In the genomic region with DNA sequence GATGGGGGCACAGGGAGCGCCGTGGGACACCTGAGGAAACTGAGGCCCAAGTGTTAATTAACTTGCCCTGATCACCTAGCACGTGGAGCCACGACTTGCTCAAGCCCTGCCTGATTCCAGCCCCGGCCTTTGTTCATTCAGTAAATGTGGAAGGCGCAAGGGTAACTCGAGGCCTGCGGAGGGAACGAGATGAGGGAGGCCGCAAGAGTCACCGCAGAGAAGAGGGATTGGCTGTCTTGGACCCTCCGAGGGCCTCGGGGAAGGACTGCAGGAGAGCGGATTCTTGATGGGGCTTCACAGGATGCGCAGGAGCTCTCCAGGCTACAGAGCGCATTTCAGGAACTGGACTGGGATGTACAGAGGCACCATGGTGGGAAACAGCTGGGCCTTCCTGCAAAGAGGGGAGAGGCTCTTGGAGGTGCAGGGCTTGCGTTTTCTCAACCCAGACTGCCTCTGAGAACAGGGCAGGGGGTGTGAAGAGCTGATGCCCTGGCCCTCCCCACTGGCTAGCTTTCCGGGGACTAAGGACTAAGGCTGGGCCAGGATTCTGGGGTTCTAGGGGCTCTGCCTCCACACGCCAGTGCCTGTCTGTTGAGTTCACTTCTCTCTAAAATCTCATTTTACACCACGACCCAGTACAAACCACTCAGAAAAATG, we compare ENCODE assay signal across 9 cellular contexts. TPM values are rescaled to one million over a fixed set of nuclear protein-coding genes. Genes with fewer than 3 reads are reported as not detected.
DNase-seq lines count a peak whose midpoint lies in the region; ATAC-seq and TF ChIP-seq lines count a peak whose summit lies in the region.
"Had no signal": no experiment of that assay in that cellular context is flagged by ENCODE, and none has a peak within 500 bp of the region (broad histone marks: within the 10 kb centered on the region; RNA-seq: fewer than 3 reads in every experiment).

No MANE protein-coding gene starts in this region.

- 99% methylated on average over 15 of the region's 20 CpGs for WGBS in mammary epithelial cell (ENCODE audit: low coverage, missing lambda C conversion rate)

- H3K4me1 Mint-ChIP-seq in naive thymus-derived CD4-positive, alpha-beta T cell, result peaks cover 36 to 58% (median 52%) of the 10 kb centered on the region in 7 donors

- H3K4me1 ChIP-seq in mammary epithelial cell (ENCODE audit: insufficient read depth, low read length), result peaks cover 30% of the 10 kb centered on the region
- H3K4me1 ChIP-seq in naive thymus-derived CD4-positive, alpha-beta T cell (ENCODE audit: control insufficient read depth in 2 of 2, insufficient read depth in 2 of 2, low read length in 2 of 2), result peaks cover 50 to 52% of the 10 kb centered on the region in 2 donors

- no peak for TF ChIP-seq POLR2A in GM18505 (IDR thresholded peaks at IDR 0.05; ENCODE audit: borderline replicate concordance, extremely low read depth, insufficient read depth, insufficient read length)

- H3K4me2 ChIP-seq in mammary epithelial cell (ENCODE audit: insufficient read depth, low read depth, low read length), result peak overlapping the region; percentile 93

- TF ChIP-seq EP300 in Ishikawa (IDR thresholded peaks at IDR 0.05; ENCODE audit: borderline replicate concordance), result no peak

- CTCF ChIA-PET in mammary epithelial cell (lab: Charles Lee; ENCODE audit: low non-redundant PET), result no interaction called here
- CTCF ChIA-PET in naive thymus-derived CD4-positive, alpha-beta T cell (lab: Charles Lee), result interaction anchor here (0.5 to 2.2 kb wide), 3 partner anchors 8 to 28 kb away, joined by 3 to 6 read pairs (median 5); a partner anchor contains a TSS

- no peaks in the 10 kb centered on the region for H3K27me3 Mint-ChIP-seq in naive thymus-derived CD4-positive, alpha-beta T cell

- peaks cover 29% of the 10 kb centered on the region for H3K79me2 ChIP-seq in mammary epithelial cell (ENCODE audit: insufficient read depth, low read length)

- intact Hi-C loops in mammary epithelial cell (cut with micrococcal nuclease), result no loop called here
- intact Hi-C loops in naive thymus-derived CD4-positive, alpha-beta T cell (cut with micrococcal nuclease), result no loop called here

- H3K36me3 ChIP-seq in mammary epithelial cell (ENCODE audit: insufficient read depth, low read length), result no peaks in the 10 kb centered on the region
- peaks cover 0 to 34% (median under 1%) of the 10 kb centered on the region in 3 experiments for H3K36me3 ChIP-seq in naive thymus-derived CD4-positive, alpha-beta T cell (ENCODE audit: control insufficient read depth in 2 of 3, insufficient read depth in 3 of 3, low read length in 3 of 3)

- H4K20me1 ChIP-seq in mammary epithelial cell (ENCODE audit: insufficient read depth, low read length), result no peaks in the 10 kb centered on the region

- H3K27ac ChIP-seq in mammary epithelial cell (ENCODE audit: insufficient read depth, low read depth, low read length), result no peak overlapping the region
- H3K27ac ChIP-seq in naive thymus-derived CD4-positive, alpha-beta T cell (ENCODE audit: low read depth, low read length), result no peak overlapping the region

- H3K9ac ChIP-seq in mammary epithelial cell (ENCODE audit: insufficient read depth, low read length), result no peak overlapping the region

- peak overlapping the region; percentile 58 for H3K4me3 ChIP-seq in AG10803 (ENCODE audit: low read length)
- peak overlapping the region in 2 of 3 experiments; percentile 41 to 44 for H3K4me3 ChIP-seq in mammary epithelial cell (replicated peaks in 1 of 3; ENCODE audit: insufficient read depth in 1 of 3, low read depth in 2 of 3, low read length in 3 of 3)
- no peak overlapping the region for H3K4me3 ChIP-seq in naive thymus-derived CD4-positive, alpha-beta T cell (ENCODE audit: low read length)

- TF ChIP-seq RAD21 in Ishikawa (IDR thresholded peaks at IDR 0.05; ENCODE audit: low read depth), result no peak

- DNase-seq in AG10803 (ENCODE audit: low read depth) (no peak), mammary epithelial cell (no peak), medulla oblongata (ENCODE audit: extremely low spot score) (no peak), D341Med (ENCODE audit: low spot score) (no peak), NCI-H187 treated with DMSO at 0.1 percent for 48 hours (lab: John Stamatoyannopoulos, UW) (no peak)
- DNase-seq in naive thymus-derived CD4-positive, alpha-beta T cell, result peak in 1 of 9 donors; percentile 23
- DNase-seq: cerebellar nuclear complex had no signal

- peaks cover 0 to 20% (median 3%) of the 10 kb centered on the region in 5 donors for H3K36me3 Mint-ChIP-seq in naive thymus-derived CD4-positive, alpha-beta T cell

- ATAC-seq in naive thymus-derived CD4-positive, alpha-beta T cell, result no peak
- no peak for ATAC-seq in GM18505 (IDR thresholded peaks at IDR 0.05; ENCODE audit: unreplicated experiment)

- H3K27me3 ChIP-seq in mammary epithelial cell (ENCODE audit: insufficient read depth, low read length), result no peaks in the 10 kb centered on the region
- H3K27me3 ChIP-seq in naive thymus-derived CD4-positive, alpha-beta T cell (ENCODE audit: control insufficient read depth in 2 of 2, insufficient read depth in 2 of 2, low read length in 2 of 2), result no peaks in the 10 kb centered on the region

- H3K27ac Mint-ChIP-seq in naive thymus-derived CD4-positive, alpha-beta T cell, result peak overlapping the region in 7 of 9 donors; percentile 57 to 88 (median 72)

- no peaks in the 10 kb centered on the region for H3K9me3 Mint-ChIP-seq in naive thymus-derived CD4-positive, alpha-beta T cell

- dilution Hi-C loops in mammary epithelial cell (cut with HindIII; ENCODE audit: low sequenced_read_pairs), result no loop called here

- no TSS peak for BruUV-seq in mammary epithelial cell (replicated peaks; lab: Mats Ljungman, UMichigan)

- in situ Hi-C loops in mammary epithelial cell (cut with MboI; ENCODE audit: low sequenced_read_pairs in 2 of 2), result no loop called here

- POLR2A ChIA-PET in naive thymus-derived CD4-positive, alpha-beta T cell (lab: Charles Lee), result interaction anchor here (0.7 to 10.7 kb wide), 4 partner anchors 9 to 26 kb away, joined by 3 to 264 read pairs (median 4); a partner anchor contains a TSS

- H3K4me3 Mint-ChIP-seq in naive thymus-derived CD4-positive, alpha-beta T cell, result peak overlapping the region; percentile 81 to 96 (median 87)

- peak overlapping the region; percentile 58 for H2AFZ ChIP-seq in mammary epithelial cell (ENCODE audit: low read depth, low read length)

- TF ChIP-seq CTCF in AG10803 (conservative IDR thresholded peaks at IDR 0.05; ENCODE audit: low read length) (no peak), mammary epithelial cell (conservative IDR thresholded peaks at IDR 0.05 in 1 of 2, IDR thresholded peaks at IDR 0.05 in 1 of 2; ENCODE audit: extremely low read depth in 1 of 2, insufficient read depth in 1 of 2, low read depth in 1 of 2, low read length in 2 of 2) (no peak)

- no peaks in the 10 kb centered on the region for H3K9me3 ChIP-seq in mammary epithelial cell (replicated peaks; ENCODE audit: insufficient read depth, low read length)
- no peaks in the 10 kb centered on the region for H3K9me3 ChIP-seq in naive thymus-derived CD4-positive, alpha-beta T cell (ENCODE audit: control insufficient read depth in 2 of 3, low read length in 3 of 3)

TF ChIP-seq in Ishikawa, 13 proteins besides CTCF, POLR2A, EP300 and RAD21 (continues in another document):
- no peak for TF ChIP-seq YY1 (IDR thresholded peaks at IDR 0.05; ENCODE audit: low read depth)
- TF ChIP-seq EGR1 (IDR thresholded peaks at IDR 0.05), result no peak
- TF ChIP-seq, protein P1, sequence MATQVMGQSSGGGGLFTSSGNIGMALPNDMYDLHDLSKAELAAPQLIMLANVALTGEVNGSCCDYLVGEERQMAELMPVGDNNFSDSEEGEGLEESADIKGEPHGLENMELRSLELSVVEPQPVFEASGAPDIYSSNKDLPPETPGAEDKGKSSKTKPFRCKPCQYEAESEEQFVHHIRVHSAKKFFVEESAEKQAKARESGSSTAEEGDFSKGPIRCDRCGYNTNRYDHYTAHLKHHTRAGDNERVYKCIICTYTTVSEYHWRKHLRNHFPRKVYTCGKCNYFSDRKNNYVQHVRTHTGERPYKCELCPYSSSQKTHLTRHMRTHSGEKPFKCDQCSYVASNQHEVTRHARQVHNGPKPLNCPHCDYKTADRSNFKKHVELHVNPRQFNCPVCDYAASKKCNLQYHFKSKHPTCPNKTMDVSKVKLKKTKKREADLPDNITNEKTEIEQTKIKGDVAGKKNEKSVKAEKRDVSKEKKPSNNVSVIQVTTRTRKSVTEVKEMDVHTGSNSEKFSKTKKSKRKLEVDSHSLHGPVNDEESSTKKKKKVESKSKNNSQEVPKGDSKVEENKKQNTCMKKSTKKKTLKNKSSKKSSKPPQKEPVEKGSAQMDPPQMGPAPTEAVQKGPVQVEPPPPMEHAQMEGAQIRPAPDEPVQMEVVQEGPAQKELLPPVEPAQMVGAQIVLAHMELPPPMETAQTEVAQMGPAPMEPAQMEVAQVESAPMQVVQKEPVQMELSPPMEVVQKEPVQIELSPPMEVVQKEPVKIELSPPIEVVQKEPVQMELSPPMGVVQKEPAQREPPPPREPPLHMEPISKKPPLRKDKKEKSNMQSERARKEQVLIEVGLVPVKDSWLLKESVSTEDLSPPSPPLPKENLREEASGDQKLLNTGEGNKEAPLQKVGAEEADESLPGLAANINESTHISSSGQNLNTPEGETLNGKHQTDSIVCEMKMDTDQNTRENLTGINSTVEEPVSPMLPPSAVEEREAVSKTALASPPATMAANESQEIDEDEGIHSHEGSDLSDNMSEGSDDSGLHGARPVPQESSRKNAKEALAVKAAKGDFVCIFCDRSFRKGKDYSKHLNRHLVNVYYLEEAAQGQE (IDR thresholded peaks at IDR 0.05; ENCODE audit: low read depth), result no peak

RNA-seq across cellular contexts. Expression of a gene that starts 0.6 kb away (rescaled TPM):
- total RNA-seq in mammary epithelial cell, result 10 to 100 TPM in 1 of 2 donors, 1 to 10 TPM in 1; 7.7 to 11.7 TPM
- 4.1 TPM for polyA plus RNA-seq in mammary epithelial cell
- polyA minus RNA-seq in mammary epithelial cell, result 5.7 TPM
- 10 to 100 TPM; 33.7 to 83.4 (median 49.2) TPM for total RNA-seq in naive thymus-derived CD4-positive, alpha-beta T cell
- 10 to 100 TPM in 1 of 2 donors, 1 to 10 TPM in 1; 7.7 to 17.5 TPM for polyA plus RNA-seq in naive thymus-derived CD4-positive, alpha-beta T cell

RNA-seq across cellular contexts. Expression of a gene that starts 1.8 kb away (rescaled TPM):
- 1 to 10 TPM; 2.8 to 3.2 TPM for total RNA-seq in mammary epithelial cell
- 2.6 TPM for polyA plus RNA-seq in mammary epithelial cell
- polyA minus RNA-seq in mammary epithelial cell, result 0.62 TPM
- 10 to 100 TPM; 11.1 to 19.5 (median 14.7) TPM for total RNA-seq in naive thymus-derived CD4-positive, alpha-beta T cell
- polyA plus RNA-seq in naive thymus-derived CD4-positive, alpha-beta T cell, result 10 to 100 TPM; 17.8 to 30.1 TPM

RNA-seq across cellular contexts. Expression of a gene that starts 9.9 kb away (rescaled TPM):
- 10 to 100 TPM; 12.5 to 40.6 TPM for total RNA-seq in mammary epithelial cell
- 12.8 TPM for polyA plus RNA-seq in mammary epithelial cell
- 42.5 TPM for polyA minus RNA-seq in mammary epithelial cell
- total RNA-seq in naive thymus-derived CD4-positive, alpha-beta T cell, result 100 to 1,000 TPM in 4 of 5 experiments, 10 to 100 TPM in 1; 78.5 to 126 (median 112) TPM
- 10 to 100 TPM; 23.0 to 51.2 TPM for polyA plus RNA-seq in naive thymus-derived CD4-positive, alpha-beta T cell

RNA-seq across cellular contexts. Expression of a gene that starts 28.2 kb away (rescaled TPM):
- total RNA-seq in mammary epithelial cell, result 10 to 100 TPM; 16.0 to 27.7 TPM
- polyA plus RNA-seq in mammary epithelial cell, result 8.9 TPM
- polyA minus RNA-seq in mammary epithelial cell, result 4.7 TPM
- 10 to 100 TPM; 54.1 to 74.8 (median 64.5) TPM for total RNA-seq in naive thymus-derived CD4-positive, alpha-beta T cell
- polyA plus RNA-seq in naive thymus-derived CD4-positive, alpha-beta T cell, result 10 to 100 TPM in 1 of 2 donors, 1 to 10 TPM in 1; 8.4 to 14.1 TPM
